ENCODE assay signal across 19 cellular contexts in genomic region chr9:130949188-130950038, GRCh38. TPM values are rescaled to one million over a fixed set of nuclear protein-coding genes. Genes with fewer than 3 reads are reported as not detected.
DNase-seq lines count a peak whose midpoint lies in the region; ATAC-seq, FAIRE-seq and TF ChIP-seq lines count a peak whose summit lies in the region.
"Had no signal": no experiment of that assay in that cellular context is flagged by ENCODE, and none has a peak within 500 bp of the region (broad histone marks: within the 10 kb centered on the region; RNA-seq: fewer than 3 reads in every experiment).

No MANE protein-coding gene starts in this region.

- H3K4me2 ChIP-seq in HepG2 (ENCODE audit: low read depth, low read length) (no peak overlapping the region), osteoblast (ENCODE audit: insufficient read depth, low read length) (no peak overlapping the region)

- no peaks in the 10 kb centered on the region for H3K36me3 ChIP-seq in HEK293 (ENCODE audit: control insufficient read depth in 2 of 2, insufficient read depth in 1 of 2, low read length in 2 of 2)
- H3K36me3 ChIP-seq in HepG2 (replicated peaks in 1 of 2; ENCODE audit: control insufficient read depth in 1 of 2, insufficient read depth in 2 of 2, low read length in 2 of 2): no peaks in the 10 kb centered on the region
- no peaks in the 10 kb centered on the region for H3K36me3 ChIP-seq in osteoblast (ENCODE audit: insufficient read depth, low read length)

- no peak overlapping the region for H3K4me3 Mint-ChIP-seq in activated naive CD4-positive, alpha-beta T cell treated with anti-CD3 and anti-CD28 coated beads for 36 hours
- H3K4me3 Mint-ChIP-seq: CD14-positive monocyte; CD8-positive, alpha-beta T cell had no signal

- no peaks in the 10 kb centered on the region for H3K4me1 Mint-ChIP-seq in activated naive CD4-positive, alpha-beta T cell treated with anti-CD3 and anti-CD28 coated beads for 36 hours (ENCODE audit: low read depth)
- H3K4me1 Mint-ChIP-seq: CD14-positive monocyte had no signal

- intact Hi-C loops in HepG2 (cut with micrococcal nuclease; ENCODE audit: unreplicated experiment): no loop called here
- intact Hi-C loops in activated naive CD4-positive, alpha-beta T cell treated with anti-CD3 and anti-CD28 coated beads for 36 hours (cut with micrococcal nuclease): no loop called here

- H3K4me1 ChIP-seq in HEK293 (ENCODE audit: control insufficient read depth, insufficient read depth, low read length) (no peaks in the 10 kb centered on the region), HepG2 (ENCODE audit: insufficient read depth, low read length) (peaks cover 13% of the 10 kb centered on the region), osteoblast (ENCODE audit: insufficient read depth, low read length) (no peaks in the 10 kb centered on the region)

- H3K27ac ChIP-seq in HEK293 (ENCODE audit: extremely low read depth, low read depth, low read length) (no peak overlapping the region), HepG2 (ENCODE audit: extremely low read length, insufficient read depth, low read length) (no peak overlapping the region), osteoblast (ENCODE audit: low read depth, low read length) (no peak overlapping the region)
- H3K27ac ChIP-seq: GM23248 had no signal

- H4K20me1 ChIP-seq in HepG2 (ENCODE audit: insufficient read depth, low read length) (no peaks in the 10 kb centered on the region), osteoblast (ENCODE audit: insufficient read depth, low read length) (no peaks in the 10 kb centered on the region)

- H3K79me2 ChIP-seq in HepG2 (ENCODE audit: insufficient read depth, low read length) (no peaks in the 10 kb centered on the region), osteoblast (ENCODE audit: insufficient read depth, low read length) (no peaks in the 10 kb centered on the region)

- H3K4me3 ChIP-seq in HEK293 (ENCODE audit: low read depth, low read length): no peak overlapping the region
- H3K4me3 ChIP-seq in HepG2 (replicated peaks in 1 of 3; ENCODE audit: insufficient read depth in 1 of 3, low read depth in 2 of 3, low read length in 3 of 3): no peak overlapping the region
- H3K4me3 ChIP-seq in osteoblast (ENCODE audit: insufficient read depth, low read length): no peak overlapping the region
- H3K4me3 ChIP-seq: GM23248 had no signal

- H3K9me3 ChIP-seq in HEK293 (ENCODE audit: control insufficient read depth, insufficient read depth, low read depth, low read length) (no peaks in the 10 kb centered on the region), HepG2 (ENCODE audit: low read length) (no peaks in the 10 kb centered on the region), osteoblast (ENCODE audit: low read depth, low read length) (peaks cover 4% of the 10 kb centered on the region)

- no TSS peak for BruUV-seq in HepG2 (replicated peaks; lab: Mats Ljungman, UMichigan)

- ATAC-seq in HepG2 (peak; percentile 62; the same call in 1 of the 3 replicates), GM19467 (IDR thresholded peaks at IDR 0.05; ENCODE audit: unreplicated experiment) (no peak), HG03469 (IDR thresholded peaks at IDR 0.05; ENCODE audit: unreplicated experiment) (no peak), GM21381 (IDR thresholded peaks at IDR 0.05; ENCODE audit: unreplicated experiment) (no peak)
- ATAC-seq: CD8-positive, alpha-beta T cell had no signal

- no peak for FAIRE-seq in HepG2 (lab: Jason Lieb, UNC)
- FAIRE-seq: D721Med, H54, HTR-8/SVneo had no signal

- peaks cover 22% of the 10 kb centered on the region for H3K27me3 Mint-ChIP-seq in activated naive CD4-positive, alpha-beta T cell treated with anti-CD3 and anti-CD28 coated beads for 36 hours (ENCODE audit: low read depth)

- TF ChIP-seq EP300 in HepG2 (IDR thresholded peaks at IDR 0.05; ENCODE audit: low read depth in 2 of 2, low read length in 2 of 2): no peak
- TF ChIP-seq EP300 in HepG2 (CRISPR knock-in tag; IDR thresholded peaks at IDR 0.05; ENCODE audit: borderline replicate concordance): no peak

- no peaks in the 10 kb centered on the region for H3K9me3 Mint-ChIP-seq in activated naive CD4-positive, alpha-beta T cell treated with anti-CD3 and anti-CD28 coated beads for 36 hours
- H3K9me3 Mint-ChIP-seq: CD8-positive, alpha-beta T cell had no signal

- CTCF ChIA-PET in HEK293 (lab: Yijun Ruan, JAX) (interaction anchor here (0.8 to 2.0 kb wide), 4 partner anchors 79 to 178 kb away, joined by 4 to 5 read pairs (median 4); no protein-coding TSS in a partner anchor), HepG2 (lab: Yijun Ruan, JAX; ENCODE audit: low intra/inter-chr PET ratio, low total read pairs) (no interaction called here)
- CTCF ChIA-PET in activated naive CD4-positive, alpha-beta T cell treated with anti-CD3 and anti-CD28 coated beads for 36 hours (lab: Charles Lee): no interaction called here

- H2AFZ ChIP-seq in HepG2 (ENCODE audit: low read length) (no peak overlapping the region), osteoblast (ENCODE audit: low read length) (no peak overlapping the region)
- H2AFZ ChIP-seq: GM23248 had no signal

- POLR2A ChIA-PET in HEK293 (lab: Yijun Ruan, JAX): interaction anchor here (0.6 kb wide), 1 partner anchor 1817 kb away, joined by 3 read pairs; no protein-coding TSS in a partner anchor
- POLR2A ChIA-PET in HepG2 (lab: Yijun Ruan, JAX): no interaction called here

- H3K27ac Mint-ChIP-seq in activated naive CD4-positive, alpha-beta T cell treated with anti-CD3 and anti-CD28 coated beads for 36 hours: no peak overlapping the region
- H3K27ac Mint-ChIP-seq: CD14-positive monocyte; CD8-positive, alpha-beta T cell had no signal

- TF ChIP-seq POLR2A in HepG2 (IDR thresholded peaks at IDR 0.05; ENCODE audit: insufficient read depth in 1 of 2, low read depth in 2 of 2, low read length in 2 of 2): no peak

- TF ChIP-seq CTCF in HEK293 (tag by site-specific recombination; IDR thresholded peaks at IDR 0.05) (no peak), HepG2 (CRISPR knock-in tag; IDR thresholded peaks at IDR 0.05) (no peak), osteoblast (IDR thresholded peaks at IDR 0.05; ENCODE audit: extremely low read depth, low read depth, low read length) (no peak)

- H3K27me3 ChIP-seq in HepG2 (ENCODE audit: control insufficient read depth in 1 of 2, insufficient read depth in 2 of 2, low read length in 2 of 2) (peaks cover 2 to 35% of the 10 kb centered on the region in 2 experiments; a peak in 4 of 5 replicates), osteoblast (ENCODE audit: insufficient read depth, low read length) (peaks cover 17% of the 10 kb centered on the region)

- DNase-seq in SW480 (ENCODE audit: low spot score) (peak; percentile 95), HepG2 (ENCODE audit: low spot score) (no peak), osteoblast (ENCODE audit: insufficient read length, low spot score, missing footprints) (peak; percentile 53)
- DNase-seq in activated naive CD4-positive, alpha-beta T cell treated with anti-CD3 and anti-CD28 coated beads for 36 hours: no peak
- DNase-seq: CD8-positive, alpha-beta T cell; COR-L47; DMS153; GF-D8; GM23248 had no signal

- H3K36me3 Mint-ChIP-seq in activated naive CD4-positive, alpha-beta T cell treated with anti-CD3 and anti-CD28 coated beads for 36 hours (ENCODE audit: low read depth): no peaks in the 10 kb centered on the region
- H3K36me3 Mint-ChIP-seq: CD14-positive monocyte; CD8-positive, alpha-beta T cell had no signal

- WGBS in HepG2 (ENCODE audit: low lambda C conversion rate): 18% methylated on average over 8 of the region's 8 CpGs

- in situ Hi-C loops in HepG2 (cut with HindIII; ENCODE audit: extremely low pct_ligation_motif_present, low pct_unique_long_range_greater_than_20kb): loop anchor here (10.0 kb wide), 1 partner anchor 175 kb away; no protein-coding TSS in a partner anchor

- no peak for TF ChIP-seq RAD21 in HepG2 (CRISPR knock-in tag; IDR thresholded peaks at IDR 0.05)

- H3K9ac ChIP-seq in HepG2 (ENCODE audit: insufficient read depth, low read depth, low read length): no peak overlapping the region
- H3K9ac ChIP-seq: GM23248 had no signal

RNA-seq across cellular contexts. Expression of gene FIBCD1, which starts 10.4 kb away (rescaled TPM):
- 0.89 TPM in 1 of 2 replicates, not detected in the other for total RNA-seq in HepG2 (2016; rRNA removed; fragmentation: Illumina TruSeq; extraction: Trizol)
- 4.4 and 6.3 TPM in 2 replicates for total RNA-seq in HepG2 (2016; cell fraction: cytosol; rRNA removed; fragmentation: Illumina TruSeq; extraction: Trizol; ENCODE audit: low read depth)
- total RNA-seq in HepG2 (2016; cell fraction: insoluble cytoplasmic fraction; rRNA removed; fragmentation: Illumina TruSeq; extraction: Trizol): 0.74 and 1.1 TPM in 2 replicates
- 2.3 and 4.5 TPM in 2 replicates for total RNA-seq in HepG2 (2016; cell fraction: membrane; rRNA removed; fragmentation: Illumina TruSeq; extraction: Trizol)
- 0.56 TPM in 1 of 2 replicates, not detected in the other for total RNA-seq in HepG2 (2016; cell fraction: nucleus; rRNA removed; fragmentation: Illumina TruSeq; extraction: Trizol)
- polyA plus RNA-seq in HepG2 (2011; rRNA removed): 0.55 and 1.3 TPM in 2 replicates
- 0.55 and 1.1 TPM in 2 replicates for polyA plus RNA-seq in HepG2 (2011; cell fraction: cytosol; rRNA removed)
- polyA plus RNA-seq in HepG2 (2011; cell fraction: nucleus; rRNA removed): 0.40 and 1.6 TPM in 2 replicates
- polyA plus RNA-seq in HepG2 (2012): 0.09 TPM in 1 of 2 replicates, not detected in the other
- polyA plus RNA-seq in HepG2 (2016; cell fraction: cytosol; fragmentation: Illumina TruSeq; extraction: Trizol; ENCODE audit: low read depth): 5.8 and 6.8 TPM in 2 replicates
- 0.68 TPM in 1 of 2 replicates, not detected in the other for polyA plus RNA-seq in HepG2 (2016; cell fraction: insoluble cytoplasmic fraction; fragmentation: Illumina TruSeq; extraction: Trizol; ENCODE audit: low read depth)
- polyA plus RNA-seq in HepG2 (2016; cell fraction: membrane; fragmentation: Illumina TruSeq; extraction: Trizol; ENCODE audit: low read depth): 2.8 and 3.7 TPM in 2 replicates
- 0.70 and 1.6 TPM in 2 replicates for polyA plus RNA-seq in HepG2 (2016; cell fraction: nucleus; fragmentation: Illumina TruSeq; extraction: Trizol; ENCODE audit: insufficient read depth, low read depth)
- polyA minus RNA-seq in HepG2 (2011; rRNA and poly(A)+ RNA removed; ENCODE audit: low replicate concordance): 0.92 and 8.0 TPM in 2 replicates
- 0.62 TPM in 1 of 2 replicates, not detected in the other for polyA minus RNA-seq in HepG2 (2011; cell fraction: cytosol; rRNA and poly(A)+ RNA removed)
- 1.3 TPM in 1 of 2 replicates, not detected in the other for polyA minus RNA-seq in HepG2 (2011; cell fraction: nucleus; rRNA and poly(A)+ RNA removed)
- total RNA-seq in osteoblast: 5.1 and 5.3 TPM in 2 replicates
- not detected for total RNA-seq in activated naive CD4-positive, alpha-beta T cell treated with anti-CD3 and anti-CD28 coated beads for 36 hours
- total RNA-seq: CD8-positive, alpha-beta T cell had no signal
- polyA plus RNA-seq: CD14-positive monocyte had no signal

RNA-seq across cellular contexts. Expression of gene QRFP, which starts 52.8 kb away (rescaled TPM):
- not detected in 2 replicates for total RNA-seq in HepG2 (2016; rRNA removed; fragmentation: Illumina TruSeq; extraction: Trizol)
- total RNA-seq in HepG2 (2016; cell fraction: cytosol; rRNA removed; fragmentation: Illumina TruSeq; extraction: Trizol; ENCODE audit: low read depth): not detected in 2 replicates
- not detected in 2 replicates for total RNA-seq in HepG2 (2016; cell fraction: insoluble cytoplasmic fraction; rRNA removed; fragmentation: Illumina TruSeq; extraction: Trizol)
- total RNA-seq in HepG2 (2016; cell fraction: membrane; rRNA removed; fragmentation: Illumina TruSeq; extraction: Trizol): not detected in 2 replicates
- total RNA-seq in HepG2 (2016; cell fraction: nucleus; rRNA removed; fragmentation: Illumina TruSeq; extraction: Trizol): not detected in 2 replicates
- polyA plus RNA-seq in HepG2 (2011; rRNA removed): not detected in 2 replicates
- not detected in 2 replicates for polyA plus RNA-seq in HepG2 (2011; cell fraction: cytosol; rRNA removed)
- polyA plus RNA-seq in HepG2 (2011; cell fraction: nucleus; rRNA removed): not detected in 2 replicates
- 0.15 TPM in 1 of 2 replicates, not detected in the other for polyA plus RNA-seq in HepG2 (2012)
- polyA plus RNA-seq in HepG2 (2016; cell fraction: cytosol; fragmentation: Illumina TruSeq; extraction: Trizol; ENCODE audit: low read depth): not detected in 2 replicates
- not detected in 2 replicates for polyA plus RNA-seq in HepG2 (2016; cell fraction: insoluble cytoplasmic fraction; fragmentation: Illumina TruSeq; extraction: Trizol; ENCODE audit: low read depth)
- polyA plus RNA-seq in HepG2 (2016; cell fraction: membrane; fragmentation: Illumina TruSeq; extraction: Trizol; ENCODE audit: low read depth): not detected in 2 replicates
- polyA plus RNA-seq in HepG2 (2016; cell fraction: nucleus; fragmentation: Illumina TruSeq; extraction: Trizol; ENCODE audit: insufficient read depth, low read depth): not detected in 2 replicates
- not detected in 2 replicates for polyA minus RNA-seq in HepG2 (2011; rRNA and poly(A)+ RNA removed; ENCODE audit: low replicate concordance)
- not detected in 2 replicates for polyA minus RNA-seq in HepG2 (2011; cell fraction: cytosol; rRNA and poly(A)+ RNA removed)
- not detected in 2 replicates for polyA minus RNA-seq in HepG2 (2011; cell fraction: nucleus; rRNA and poly(A)+ RNA removed)
- not detected in 2 replicates for total RNA-seq in osteoblast
- total RNA-seq in activated naive CD4-positive, alpha-beta T cell treated with anti-CD3 and anti-CD28 coated beads for 36 hours: not detected
- total RNA-seq: A673; CD8-positive, alpha-beta T cell; GM23248 had no signal
- polyA plus RNA-seq: BJ had no signal

RNA-seq across cellular contexts. Expression of gene LAMC3, which starts 59.6 kb away (rescaled TPM):
- total RNA-seq in HepG2 (2016; rRNA removed; fragmentation: Illumina TruSeq; extraction: Trizol): 0.07 TPM in 1 of 2 replicates, not detected in the other
- not detected in 2 replicates for total RNA-seq in HepG2 (2016; cell fraction: cytosol; rRNA removed; fragmentation: Illumina TruSeq; extraction: Trizol; ENCODE audit: low read depth)
- total RNA-seq in HepG2 (2016; cell fraction: insoluble cytoplasmic fraction; rRNA removed; fragmentation: Illumina TruSeq; extraction: Trizol): 0.06 TPM in 1 of 2 replicates, not detected in the other
- total RNA-seq in HepG2 (2016; cell fraction: membrane; rRNA removed; fragmentation: Illumina TruSeq; extraction: Trizol): 0.03 TPM in 1 of 2 replicates, not detected in the other
- total RNA-seq in HepG2 (2016; cell fraction: nucleus; rRNA removed; fragmentation: Illumina TruSeq; extraction: Trizol): 0.12 TPM in 1 of 2 replicates, not detected in the other
- polyA plus RNA-seq in HepG2 (2011; rRNA removed): 0.57 TPM in 2 replicates
- polyA plus RNA-seq in HepG2 (2011; cell fraction: cytosol; rRNA removed): 0.14 and 0.39 TPM in 2 replicates
- 0.64 and 1.6 TPM in 2 replicates for polyA plus RNA-seq in HepG2 (2011; cell fraction: nucleus; rRNA removed)
- 0.33 and 0.35 TPM in 2 replicates for polyA plus RNA-seq in HepG2 (2012)
- not detected in 2 replicates for polyA plus RNA-seq in HepG2 (2016; cell fraction: cytosol; fragmentation: Illumina TruSeq; extraction: Trizol; ENCODE audit: low read depth)
- polyA plus RNA-seq in HepG2 (2016; cell fraction: insoluble cytoplasmic fraction; fragmentation: Illumina TruSeq; extraction: Trizol; ENCODE audit: low read depth): 0.04 TPM in 1 of 2 replicates, not detected in the other
- polyA plus RNA-seq in HepG2 (2016; cell fraction: membrane; fragmentation: Illumina TruSeq; extraction: Trizol; ENCODE audit: low read depth): 0.06 TPM in 1 of 2 replicates, not detected in the other
- polyA plus RNA-seq in HepG2 (2016; cell fraction: nucleus; fragmentation: Illumina TruSeq; extraction: Trizol; ENCODE audit: insufficient read depth, low read depth): 0.48 TPM in 1 of 2 replicates, not detected in the other
- 0.24 and 0.58 TPM in 2 replicates for polyA minus RNA-seq in HepG2 (2011; rRNA and poly(A)+ RNA removed; ENCODE audit: low replicate concordance)
- polyA minus RNA-seq in HepG2 (2011; cell fraction: cytosol; rRNA and poly(A)+ RNA removed): 0.18 and 0.89 TPM in 2 replicates
- 0.62 TPM in 1 of 2 replicates, not detected in the other for polyA minus RNA-seq in HepG2 (2011; cell fraction: nucleus; rRNA and poly(A)+ RNA removed)
- under 0.01 TPM in 1 of 2 replicates, not detected in the other for total RNA-seq in osteoblast
- total RNA-seq in activated naive CD4-positive, alpha-beta T cell treated with anti-CD3 and anti-CD28 coated beads for 36 hours: under 1 TPM; 0.69 to 0.98 TPM
- total RNA-seq: GM23248 had no signal
- polyA plus RNA-seq: CD14-positive monocyte, GM23248 had no signal

Comparison
In these comparisons a context has a peak if more than half of its experiments do, and no peak if none do; other contexts are left out.
1. DNase-seq: peak in SW480 (single experiment) and osteoblast (single experiment); none in HepG2 (single experiment) and activated naive CD4-positive, alpha-beta T cell treated with anti-CD3 and anti-CD28 coated beads for 36 hours (single experiment).
2. Of the 63 proteins assayed by ChIP-seq in both HepG2 and HEK293: peak only in HepG2: none; only in HEK293: none; in both: RBAK; in neither: 62.